ENCODE assay signal across 1 cellular context in genomic region chr7:98998821-98999725, GRCh38.
TF ChIP-seq lines count a peak whose summit lies in the region.

No MANE protein-coding gene starts in this region.

TF ChIP-seq in HEK293, 187 proteins besides CTCF, POLR2A, EP300 and RAD21 (continued from another document):
- no peak for TF ChIP-seq TSHZ1 (tag by site-specific recombination; IDR thresholded peaks at IDR 0.05; ENCODE audit: borderline replicate concordance)
- no peak for TF ChIP-seq ZNF239 (tag by site-specific recombination; IDR thresholded peaks at IDR 0.05)
- TF ChIP-seq REPIN1 (tag by site-specific recombination; IDR thresholded peaks at IDR 0.05; ENCODE audit: low read depth) = no peak
TF ChIP-seq in HEK293: peak in this region for 1.
